In the genomic region with DNA sequence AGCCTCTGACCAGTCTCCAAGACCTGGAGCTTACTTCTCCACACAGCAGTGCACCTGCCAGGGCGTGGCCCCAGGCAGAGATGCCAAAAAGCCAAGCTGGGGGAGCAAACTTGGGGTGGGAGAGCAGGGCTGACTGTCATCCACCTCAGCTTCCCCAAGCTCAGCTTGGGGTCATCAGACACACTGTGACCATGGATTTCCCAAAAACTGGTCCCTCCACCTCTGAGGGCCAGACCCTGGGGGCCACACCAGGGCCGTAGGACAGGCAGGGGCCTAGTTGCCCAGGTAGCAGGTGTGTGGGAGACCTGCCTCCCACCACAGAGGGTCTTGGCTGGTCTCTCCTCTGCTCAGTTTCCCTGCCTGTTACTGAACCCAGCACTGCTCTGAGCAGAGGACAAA, we compare ENCODE assay signal across 9 cellular contexts. TPM values are rescaled to one million over a fixed set of nuclear protein-coding genes. Genes with fewer than 3 reads are reported as not detected.
A peak's percentile ranks its signal among the peaks of the same experiment; 100 is the strongest.
DNase-seq lines count a peak whose midpoint lies in the region; ATAC-seq and TF ChIP-seq lines count a peak whose summit lies in the region.
"Had no signal": no experiment of that assay in that cellular context is flagged by ENCODE, and none has a peak within 500 bp of the region (broad histone marks: within the 10 kb centered on the region; RNA-seq: fewer than 3 reads in every experiment).

No MANE protein-coding gene starts in this region.

- H3K27me3 ChIP-seq in heart left ventricle (no peaks in the 10 kb centered on the region), muscle layer of colon (ENCODE audit: control insufficient read depth in 1 of 2, insufficient read depth in 2 of 2, low read length in 2 of 2) (no peaks in the 10 kb centered on the region), vagina (no peaks in the 10 kb centered on the region)
- H3K27me3 ChIP-seq: MG63 had no signal

- peak overlapping the region; percentile 75 for H3K4me3 Mint-ChIP-seq in dendritic cell treated with granulocyte-macrophage colony-stimulating factor and Interleukin-4, amounts not matched to agents 40 ng/mL and 50 ng/mL, for 4 days

- H3K9me3 Mint-ChIP-seq in dendritic cell treated with granulocyte-macrophage colony-stimulating factor and Interleukin-4, amounts not matched to agents 40 ng/mL and 50 ng/mL, for 4 days = no peaks in the 10 kb centered on the region

- H3K36me3 ChIP-seq in heart left ventricle = peaks cover 0 to 9% (median 4%) of the 10 kb centered on the region in 9 donors
- H3K36me3 ChIP-seq in muscle layer of colon (ENCODE audit: insufficient read depth, low read length) = no peaks in the 10 kb centered on the region
- H3K36me3 ChIP-seq in vagina = peaks cover 0 to 6% of the 10 kb centered on the region in 2 donors
- H3K36me3 ChIP-seq: MG63 had no signal

- H3K9me3 ChIP-seq in heart left ventricle = no peaks in the 10 kb centered on the region
- H3K9me3 ChIP-seq in muscle layer of colon (ENCODE audit: low read length) = no peaks in the 10 kb centered on the region
- no peaks in the 10 kb centered on the region for H3K9me3 ChIP-seq in vagina
- H3K9me3 ChIP-seq: MG63 had no signal

- H3K4me1 Mint-ChIP-seq in dendritic cell treated with granulocyte-macrophage colony-stimulating factor and Interleukin-4, amounts not matched to agents 40 ng/mL and 50 ng/mL, for 4 days (ENCODE audit: low read depth) = peaks cover 19% of the 10 kb centered on the region

- TF ChIP-seq CTCF in heart left ventricle (IDR thresholded peaks at IDR 0.05) (no peak), vagina (IDR thresholded peaks at IDR 0.05) (no peak)

- no peak for ATAC-seq in heart left ventricle
- ATAC-seq in left cardiac atrium = no peak
- no peak for ATAC-seq in HG03378 (IDR thresholded peaks at IDR 0.05; ENCODE audit: unreplicated experiment)
- ATAC-seq in GM21723 (IDR thresholded peaks at IDR 0.05; ENCODE audit: unreplicated experiment) = no peak

- 52 to 61% (median 58%) methylated on average over 2 of the region's 2 CpGs; no CpG with 5 or more reads in 1 of the 4 donors for WGBS in heart left ventricle, 4 donors

- TF ChIP-seq POLR2A in heart left ventricle (IDR thresholded peaks at IDR 0.05) (no peak), vagina (IDR thresholded peaks at IDR 0.05) (no peak)

- intact Hi-C loops in heart left ventricle (cut with DNase I) (loop anchor here in 1 of 10 donors (2.0 to 5.0 kb wide), 2 partner anchors 31 to 96 kb away; a partner anchor contains a TSS), left cardiac atrium (cut with DNase I) (no loop called here), vagina (cut with DNase I) (no loop called here)
- intact Hi-C loops in dendritic cell treated with granulocyte-macrophage colony-stimulating factor and Interleukin-4, amounts not matched to agents 40 ng/mL and 50 ng/mL, for 4 days (cut with micrococcal nuclease) = no loop called here

- peaks cover 16% of the 10 kb centered on the region for H3K27me3 Mint-ChIP-seq in dendritic cell treated with granulocyte-macrophage colony-stimulating factor and Interleukin-4, amounts not matched to agents 40 ng/mL and 50 ng/mL, for 4 days

- H3K9ac ChIP-seq in muscle layer of colon (ENCODE audit: low read length) = peak overlapping the region; percentile 53

- peaks cover 11% of the 10 kb centered on the region for H3K36me3 Mint-ChIP-seq in dendritic cell treated with granulocyte-macrophage colony-stimulating factor and Interleukin-4, amounts not matched to agents 40 ng/mL and 50 ng/mL, for 4 days (ENCODE audit: low read depth)

- H3K27ac Mint-ChIP-seq in dendritic cell treated with granulocyte-macrophage colony-stimulating factor and Interleukin-4, amounts not matched to agents 40 ng/mL and 50 ng/mL, for 4 days = no peak overlapping the region

- peak in 1 of 5 donors; percentile 20 for DNase-seq in heart left ventricle
- no peak for DNase-seq in left cardiac atrium
- DNase-seq in vagina (ENCODE audit: extremely low spot score in 2 of 2) = no peak
- DNase-seq in kidney glomerular epithelial cell (lab: John Stamatoyannopoulos, UW) = no peak
- DNase-seq: MG63 had no signal

- H3K4me1 ChIP-seq in heart left ventricle (peaks cover 4 to 72% (median 46%) of the 10 kb centered on the region in 12 donors), muscle layer of colon (ENCODE audit: insufficient read depth, low read length) (peaks cover 23% of the 10 kb centered on the region), vagina (peaks cover 32% of the 10 kb centered on the region)

- H3K27ac ChIP-seq in heart left ventricle (peak overlapping the region in 11 of 12 donors; percentile 72 to 98 (median 92)), muscle layer of colon (ENCODE audit: low read depth, low read length) (peak overlapping the region; percentile 82), vagina (peak overlapping the region; percentile 62)

- H3K4me3 ChIP-seq in heart left ventricle (peak overlapping the region; percentile 58 to 96 (median 86)), muscle layer of colon (ENCODE audit: low read depth in 1 of 2, low read length in 2 of 2) (peak overlapping the region; percentile 70 to 86), vagina (peak overlapping the region; percentile 57)

RNA-seq across cellular contexts. Expression of a gene that starts 30.6 kb away (rescaled TPM):
- total RNA-seq in heart left ventricle = 10 to 100 TPM; 21.2 to 46.6 (median 33.3) TPM
- polyA plus RNA-seq in heart left ventricle = 10 to 100 TPM; 33.0 to 39.2 TPM
- total RNA-seq in left cardiac atrium = 10 to 100 TPM; 12.5 to 13.4 TPM
- total RNA-seq in vagina = 10.8 TPM

RNA-seq across cellular contexts. Expression of a gene that starts 34.9 kb away (rescaled TPM):
- total RNA-seq in heart left ventricle = 100 to 1,000 TPM in 3 of 9 donors, 10 to 100 TPM in 6; 55.6 to 341 (median 83.7) TPM
- 10 to 100 TPM; 51.3 to 63.0 TPM for polyA plus RNA-seq in heart left ventricle
- total RNA-seq in left cardiac atrium = 10 to 100 TPM; 55.0 to 80.0 TPM
- 21.4 TPM for total RNA-seq in vagina

RNA-seq across cellular contexts. Expression of a gene that starts 44.4 kb away (rescaled TPM):
- total RNA-seq in heart left ventricle = 10 to 100 TPM; 23.5 to 42.5 (median 33.5) TPM
- 10 to 100 TPM; 23.4 to 60.2 TPM for polyA plus RNA-seq in heart left ventricle
- 10 to 100 TPM; 22.7 to 29.6 TPM for total RNA-seq in left cardiac atrium
- 13.5 TPM for total RNA-seq in vagina

RNA-seq across cellular contexts. Expression of a gene that starts 44.4 kb away (rescaled TPM):
- total RNA-seq in heart left ventricle (100 to 1,000 TPM in 8 of 9 donors, 10 to 100 TPM in 1; 69.7 to 195 (median 119) TPM), left cardiac atrium (100 to 1,000 TPM; 101 to 103 TPM), vagina (240 TPM)
- 100 to 1,000 TPM in 1 of 2 donors, 10 to 100 TPM in 1; 84.7 to 249 TPM for polyA plus RNA-seq in heart left ventricle
